In the genomic region with DNA sequence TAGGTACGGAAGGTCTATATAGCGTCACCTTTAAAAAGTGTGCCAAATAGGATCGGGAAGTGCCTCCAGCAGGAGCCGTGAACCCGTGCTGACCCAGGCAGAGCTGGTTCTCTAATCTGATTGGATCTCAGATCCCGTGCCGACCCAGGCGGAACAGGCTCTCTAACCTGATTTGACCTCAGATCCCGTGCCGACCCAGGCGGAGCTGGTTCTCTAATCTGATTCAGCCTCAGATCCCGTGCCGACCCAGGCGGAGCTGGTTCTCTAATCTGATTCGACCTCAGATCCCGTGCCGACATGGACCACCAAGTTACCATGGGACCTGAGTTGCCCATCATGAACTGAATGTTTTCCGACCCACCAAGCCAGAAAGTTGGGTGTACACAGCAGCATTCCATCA, we compare ENCODE assay signal across 21 cellular contexts.
"Had no signal": no experiment of that assay in that cellular context is flagged by ENCODE, and none has a peak within 500 bp of the region (broad histone marks: within the 10 kb centered on the region; RNA-seq: fewer than 3 reads in every experiment).

No MANE protein-coding gene starts in this region.

- H3K4me1 Mint-ChIP-seq: naive thymus-derived CD8-positive, alpha-beta T cell; nephron progenitor cell; stimulated activated memory B cell treated with anti-CD40 and anti-IgM and Interleukin-4, amounts not matched to agents 10 μg/mL and 1 μg/mL and 100 μg/mL, for 72 hours had no signal

- H3K27ac ChIP-seq: gastrocnemius medialis, pancreas, right lobe of liver, thyroid gland, upper lobe of left lung had no signal

- H3K4me3 ChIP-seq: gastrocnemius medialis, lung, pancreas, right lobe of liver, thyroid gland, upper lobe of left lung had no signal

- H3K27me3 ChIP-seq: gastrocnemius medialis, pancreas, right lobe of liver, thyroid gland, upper lobe of left lung had no signal

- DNase-seq: cerebellar nuclear complex; cortex of kidney; effector memory CD8-positive, alpha-beta T cell; foreskin fibroblast; gastrocnemius medialis; mesenchymal stem cell; midbrain; naive thymus-derived CD8-positive, alpha-beta T cell; nephron progenitor cell; nucleus accumbens; pancreas; right lobe of liver; stimulated activated CD4-positive, alpha-beta T cell treated with anti-CD3 and anti-CD28 coated beads, Interleukin-4, amount 100 ng/mL, for 4 hours; thyroid gland; upper lobe of left lung had no signal

- H3K4me1 ChIP-seq: gastrocnemius medialis, pancreas, right lobe of liver, thyroid gland, upper lobe of left lung had no signal

- ATAC-seq: effector memory CD8-positive, alpha-beta T cell; esophagus mucosa; gastrocnemius medialis; left lobe of liver; naive thymus-derived CD8-positive, alpha-beta T cell; pancreas; right lobe of liver; stimulated activated memory B cell treated with anti-CD40 and anti-IgM and Interleukin-4, amounts not matched to agents 10 μg/mL and 1 μg/mL and 100 μg/mL, for 72 hours had no signal

- H3K27me3 Mint-ChIP-seq: progenitor cell of endocrine pancreas; stimulated activated memory B cell treated with anti-CD40 and anti-IgM and Interleukin-4, amounts not matched to agents 10 μg/mL and 1 μg/mL and 100 μg/mL, for 72 hours; stimulated activated naive CD8-positive, alpha-beta T cell treated with anti-CD3 and anti-CD28 coated beads, Interleukin-15, Interleukin-2, amounts not matched to agents 100 ng/mL and 50 ng/mL, for 24 hours had no signal

- H3K4me3 Mint-ChIP-seq: effector memory CD8-positive, alpha-beta T cell; nephron progenitor cell; stimulated activated memory B cell treated with anti-CD40 and anti-IgM and Interleukin-4, amounts not matched to agents 10 μg/mL and 1 μg/mL and 100 μg/mL, for 72 hours; stimulated activated naive CD8-positive, alpha-beta T cell treated with anti-CD3 and anti-CD28 coated beads, Interleukin-15, Interleukin-2, amounts not matched to agents 100 ng/mL and 50 ng/mL, for 24 hours had no signal

- H3K9me3 ChIP-seq: gastrocnemius medialis, pancreas, right lobe of liver, thyroid gland had no signal

- H3K36me3 ChIP-seq: gastrocnemius medialis, pancreas, right lobe of liver, thyroid gland, upper lobe of left lung had no signal

- H3K36me3 Mint-ChIP-seq: stimulated activated memory B cell treated with anti-CD40 and anti-IgM and Interleukin-4, amounts not matched to agents 10 μg/mL and 1 μg/mL and 100 μg/mL, for 72 hours had no signal

- H3K27ac Mint-ChIP-seq: effector memory CD8-positive, alpha-beta T cell; naive thymus-derived CD8-positive, alpha-beta T cell; nephron progenitor cell; progenitor cell of endocrine pancreas; stimulated activated memory B cell treated with anti-CD40 and anti-IgM and Interleukin-4, amounts not matched to agents 10 μg/mL and 1 μg/mL and 100 μg/mL, for 72 hours; stimulated activated naive CD8-positive, alpha-beta T cell treated with anti-CD3 and anti-CD28 coated beads, Interleukin-15, Interleukin-2, amounts not matched to agents 100 ng/mL and 50 ng/mL, for 24 hours had no signal
